Comparison of ENCODE assay signal across 10 cellular contexts in genomic region chr3:45939341-45939771, GRCh38. TPM values are rescaled to one million over a fixed set of nuclear protein-coding genes. Genes with fewer than 3 reads are reported as not detected.
DNase-seq lines count a peak whose midpoint lies in the region; ATAC-seq and TF ChIP-seq lines count a peak whose summit lies in the region.
"Had no signal": no experiment of that assay in that cellular context is flagged by ENCODE, and none has a peak within 500 bp of the region (broad histone marks: within the 10 kb centered on the region; RNA-seq: fewer than 3 reads in every experiment).

No MANE protein-coding gene starts in this region.

- H3K27me3 Mint-ChIP-seq in activated naive CD4-positive, alpha-beta T cell treated with anti-CD3 and anti-CD28 coated beads for 36 hours (ENCODE audit: low read depth): peaks cover 3% of the 10 kb centered on the region
- peaks cover 7% of the 10 kb centered on the region for H3K27me3 Mint-ChIP-seq in activated naive CD4-positive, alpha-beta T cell treated with anti-CD3 and anti-CD28 coated beads, Interleukin-2, amount 10 ng/mL, durations not matched to agents 7 days and 5 days
- no peaks in the 10 kb centered on the region for H3K27me3 Mint-ChIP-seq in activated T-helper 1 cell treated with anti-CD3 and anti-CD28 coated beads, Interleukin-12 subunit alpha, Interleukin-12 subunit beta, Interleukin-2, Interleukin-4 antibody, amounts not matched to agents 30 ng/mL and 10 ng/mL and 1 ng/mL, durations not matched to agents 14 hours and 24 hours and 36 hours (ENCODE audit: insufficient read depth)

- peaks cover 26% of the 10 kb centered on the region for H3K4me1 Mint-ChIP-seq in activated naive CD4-positive, alpha-beta T cell treated with anti-CD3 and anti-CD28 coated beads for 36 hours (ENCODE audit: low read depth)
- H3K4me1 Mint-ChIP-seq in activated naive CD4-positive, alpha-beta T cell treated with anti-CD3 and anti-CD28 coated beads, Interleukin-2, amount 10 ng/mL, durations not matched to agents 7 days and 5 days: peaks cover 40% of the 10 kb centered on the region
- H3K4me1 Mint-ChIP-seq in activated T-helper 1 cell treated with anti-CD3 and anti-CD28 coated beads, Interleukin-12 subunit alpha, Interleukin-12 subunit beta, Interleukin-2, Interleukin-4 antibody, amounts not matched to agents 30 ng/mL and 10 ng/mL and 1 ng/mL, durations not matched to agents 14 hours and 24 hours and 36 hours (ENCODE audit: low read depth): peaks cover 56% of the 10 kb centered on the region

- H3K27ac ChIP-seq in upper lobe of right lung: peak overlapping the region; percentile 25

- intact Hi-C loops in activated naive CD4-positive, alpha-beta T cell treated with anti-CD3 and anti-CD28 coated beads for 36 hours (cut with micrococcal nuclease): loop anchor here (2.0 kb wide), 2 partner anchors 431 to 439 kb away; partner anchors contain the start of gene CCR5
- intact Hi-C loops in activated T-helper 1 cell treated with anti-CD3 and anti-CD28 coated beads, Interleukin-12 subunit alpha, Interleukin-12 subunit beta, Interleukin-2, Interleukin-4 antibody, amounts not matched to agents 30 ng/mL and 10 ng/mL and 1 ng/mL, durations not matched to agents 14 hours and 24 hours and 36 hours (cut with micrococcal nuclease): loop anchor here (1.0 to 2.0 kb wide), 3 partner anchors 54 to 503 kb away; no protein-coding TSS in a partner anchor
- intact Hi-C loops in left colon (cut with DNase I, micrococcal nuclease) (loop anchor here (2.0 to 10.0 kb wide), 3 partner anchors 138 to 435 kb away; partner anchors contain the start of gene CCR5 (in 1 of the 2)), upper lobe of right lung (cut with DNase I) (loop anchor here (5.0 kb wide), 1 partner anchor 138 kb away; no protein-coding TSS in a partner anchor)

- ATAC-seq in left colon (peak; percentile 12), upper lobe of right lung (no peak), GM21515 (IDR thresholded peaks at IDR 0.05; ENCODE audit: unreplicated experiment) (no peak)

- H3K4me3 Mint-ChIP-seq in activated naive CD4-positive, alpha-beta T cell treated with anti-CD3 and anti-CD28 coated beads for 36 hours: no peak overlapping the region
- no peak overlapping the region for H3K4me3 Mint-ChIP-seq in activated naive CD4-positive, alpha-beta T cell treated with anti-CD3 and anti-CD28 coated beads, Interleukin-2, amount 10 ng/mL, durations not matched to agents 7 days and 5 days
- H3K4me3 Mint-ChIP-seq in activated T-helper 1 cell treated with anti-CD3 and anti-CD28 coated beads, Interleukin-12 subunit alpha, Interleukin-12 subunit beta, Interleukin-2, Interleukin-4 antibody, amounts not matched to agents 30 ng/mL and 10 ng/mL and 1 ng/mL, durations not matched to agents 14 hours and 24 hours and 36 hours: no peak overlapping the region

- TF ChIP-seq CTCF in upper lobe of right lung (IDR thresholded peaks at IDR 0.05): no peak

- no peaks in the 10 kb centered on the region for H3K9me3 Mint-ChIP-seq in activated naive CD4-positive, alpha-beta T cell treated with anti-CD3 and anti-CD28 coated beads for 36 hours
- H3K9me3 Mint-ChIP-seq in activated naive CD4-positive, alpha-beta T cell treated with anti-CD3 and anti-CD28 coated beads, Interleukin-2, amount 10 ng/mL, durations not matched to agents 7 days and 5 days: no peaks in the 10 kb centered on the region
- H3K9me3 Mint-ChIP-seq in activated T-helper 1 cell treated with anti-CD3 and anti-CD28 coated beads, Interleukin-12 subunit alpha, Interleukin-12 subunit beta, Interleukin-2, Interleukin-4 antibody, amounts not matched to agents 30 ng/mL and 10 ng/mL and 1 ng/mL, durations not matched to agents 14 hours and 24 hours and 36 hours: peaks cover 5% of the 10 kb centered on the region

- peaks cover 28% of the 10 kb centered on the region for H3K36me3 Mint-ChIP-seq in activated naive CD4-positive, alpha-beta T cell treated with anti-CD3 and anti-CD28 coated beads for 36 hours (ENCODE audit: low read depth)
- H3K36me3 Mint-ChIP-seq in activated naive CD4-positive, alpha-beta T cell treated with anti-CD3 and anti-CD28 coated beads, Interleukin-2, amount 10 ng/mL, durations not matched to agents 7 days and 5 days: peaks cover 32% of the 10 kb centered on the region
- H3K36me3 Mint-ChIP-seq in activated T-helper 1 cell treated with anti-CD3 and anti-CD28 coated beads, Interleukin-12 subunit alpha, Interleukin-12 subunit beta, Interleukin-2, Interleukin-4 antibody, amounts not matched to agents 30 ng/mL and 10 ng/mL and 1 ng/mL, durations not matched to agents 14 hours and 24 hours and 36 hours (ENCODE audit: low read depth): peaks cover 47% of the 10 kb centered on the region

- H3K9me3 ChIP-seq in upper lobe of right lung: no peaks in the 10 kb centered on the region

- DNase-seq in activated naive CD4-positive, alpha-beta T cell treated with anti-CD3 and anti-CD28 coated beads for 36 hours: peak; percentile 19
- no peak for DNase-seq in activated naive CD4-positive, alpha-beta T cell treated with anti-CD3 and anti-CD28 coated beads, Interleukin-2, amount 10 ng/mL, durations not matched to agents 7 days and 5 days
- DNase-seq in activated T-helper 1 cell treated with anti-CD3 and anti-CD28 coated beads, Interleukin-12 subunit alpha, Interleukin-12 subunit beta, Interleukin-2, Interleukin-4 antibody, amounts not matched to agents 30 ng/mL and 10 ng/mL and 1 ng/mL, durations not matched to agents 14 hours and 24 hours and 36 hours (ENCODE audit: low spot score): no peak
- DNase-seq in left colon (no peak), upper lobe of right lung (no peak), DMS53 treated with DMSO at 0.1 percent for 48 hours (lab: John Stamatoyannopoulos, UW; ENCODE audit: unreplicated experiment) (no peak), HCEC 1CT (no peak)

- H3K27me3 ChIP-seq in upper lobe of right lung: no peaks in the 10 kb centered on the region

- H3K4me1 ChIP-seq in upper lobe of right lung: peaks cover 16% of the 10 kb centered on the region

- CTCF ChIA-PET in activated naive CD4-positive, alpha-beta T cell treated with anti-CD3 and anti-CD28 coated beads for 36 hours (lab: Charles Lee): interaction anchor here (0.6 to 15.3 kb wide), 19 partner anchors 10 to 1084 kb away, joined by 3 to 263 read pairs (median 5); no protein-coding TSS in a partner anchor
- CTCF ChIA-PET in activated naive CD4-positive, alpha-beta T cell treated with anti-CD3 and anti-CD28 coated beads, Interleukin-2, amount 10 ng/mL, durations not matched to agents 7 days and 5 days (lab: Charles Lee): interaction anchor here (0.8 to 16.7 kb wide), 32 partner anchors 9 to 439 kb away, joined by 3 to 419 read pairs (median 4); partner anchors contain the start of genes CCR1, CCR5 and LZTFL1

- no peak overlapping the region for H3K27ac Mint-ChIP-seq in activated naive CD4-positive, alpha-beta T cell treated with anti-CD3 and anti-CD28 coated beads for 36 hours
- H3K27ac Mint-ChIP-seq in activated naive CD4-positive, alpha-beta T cell treated with anti-CD3 and anti-CD28 coated beads, Interleukin-2, amount 10 ng/mL, durations not matched to agents 7 days and 5 days: no peak overlapping the region
- H3K27ac Mint-ChIP-seq in activated T-helper 1 cell treated with anti-CD3 and anti-CD28 coated beads, Interleukin-12 subunit alpha, Interleukin-12 subunit beta, Interleukin-2, Interleukin-4 antibody, amounts not matched to agents 30 ng/mL and 10 ng/mL and 1 ng/mL, durations not matched to agents 14 hours and 24 hours and 36 hours: peak overlapping the region; percentile 42

- H3K36me3 ChIP-seq in upper lobe of right lung: peaks cover 39% of the 10 kb centered on the region

- H3K4me3 ChIP-seq in upper lobe of right lung: no peak overlapping the region

RNA-seq across cellular contexts. Expression of gene CXCR6, which starts 3.9 kb away (rescaled TPM):
- under 1 TPM in 1 of 2 experiments, not detected in 1; 0.30 TPM for total RNA-seq in activated naive CD4-positive, alpha-beta T cell treated with anti-CD3 and anti-CD28 coated beads for 36 hours
- total RNA-seq in activated T-helper 1 cell treated with anti-CD3 and anti-CD28 coated beads, Interleukin-12 subunit alpha, Interleukin-12 subunit beta, Interleukin-2, Interleukin-4 antibody, amounts not matched to agents 30 ng/mL and 10 ng/mL and 1 ng/mL, durations not matched to agents 14 hours and 24 hours and 36 hours: 27.2 and 27.9 TPM in 2 replicates
- total RNA-seq in left colon (1 to 10 TPM in 1 of 2 donors, under 1 TPM in 1; 0.67 to 1.1 TPM), upper lobe of right lung (4.7 TPM)
- total RNA-seq: endothelial cell of umbilical vein, occipital lobe had no signal

RNA-seq across cellular contexts. Expression of gene CCR9, which starts 53.0 kb away (rescaled TPM):
- total RNA-seq in activated naive CD4-positive, alpha-beta T cell treated with anti-CD3 and anti-CD28 coated beads for 36 hours: not detected
- total RNA-seq in activated T-helper 1 cell treated with anti-CD3 and anti-CD28 coated beads, Interleukin-12 subunit alpha, Interleukin-12 subunit beta, Interleukin-2, Interleukin-4 antibody, amounts not matched to agents 30 ng/mL and 10 ng/mL and 1 ng/mL, durations not matched to agents 14 hours and 24 hours and 36 hours: not detected in 2 replicates
- total RNA-seq in left colon: under 1 TPM; 0.12 to 0.34 TPM
- total RNA-seq in upper lobe of right lung: not detected
- total RNA-seq: endothelial cell of umbilical vein had no signal

RNA-seq across cellular contexts. Expression of gene FYCO1, which starts 56.3 kb away (rescaled TPM):
- total RNA-seq in activated naive CD4-positive, alpha-beta T cell treated with anti-CD3 and anti-CD28 coated beads for 36 hours: 10 to 100 TPM; 10.2 to 10.5 TPM
- total RNA-seq in activated T-helper 1 cell treated with anti-CD3 and anti-CD28 coated beads, Interleukin-12 subunit alpha, Interleukin-12 subunit beta, Interleukin-2, Interleukin-4 antibody, amounts not matched to agents 30 ng/mL and 10 ng/mL and 1 ng/mL, durations not matched to agents 14 hours and 24 hours and 36 hours: 16.1 and 16.3 TPM in 2 replicates
- total RNA-seq in left colon (10 to 100 TPM; 23.5 to 32.8 TPM), upper lobe of right lung (47.3 TPM)
